1 cellular context compared by ENCODE assay signal in genomic region chr22:41657709-41658108, GRCh38.
TF ChIP-seq lines count a peak whose summit lies in the region.

No MANE protein-coding gene starts in this region.

TF ChIP-seq in endothelial cell of umbilical vein, 7 proteins besides CTCF, POLR2A, EP300 and RAD21 (continued from another document):
- no peak for TF ChIP-seq MYC (IDR thresholded peaks at IDR 0.05; ENCODE audit: low read depth, low read length)
- no peak for TF ChIP-seq EZH2 (IDR thresholded peaks at IDR 0.05; ENCODE audit: borderline replicate concordance, low read depth, low read length, severe bottlenecking)
- TF ChIP-seq POLR2AphosphoS5 (IDR thresholded peaks at IDR 0.05; ENCODE audit: insufficient read depth, low read depth, low read length): no peak
- no peak for TF ChIP-seq GATA2 (IDR thresholded peaks at IDR 0.05; ENCODE audit: insufficient read depth, insufficient read length, low read depth, low read length)
- TF ChIP-seq JUN (IDR thresholded peaks at IDR 0.05; ENCODE audit: borderline replicate concordance, insufficient read depth, insufficient read length, low read depth): no peak
- no peak for TF ChIP-seq MAX (IDR thresholded peaks at IDR 0.05; ENCODE audit: insufficient read depth, insufficient read length)
